ENCODE assay signal across 12 cellular contexts in genomic region chr9:38263534-38263933, GRCh38.
DNase-seq lines count a peak whose midpoint lies in the region; ATAC-seq and TF ChIP-seq lines count a peak whose summit lies in the region.
"Had no signal": no experiment of that assay in that cellular context is flagged by ENCODE, and none has a peak within 500 bp of the region (broad histone marks: within the 10 kb centered on the region; RNA-seq: fewer than 3 reads in every experiment).

No MANE protein-coding gene starts in this region.

- TF ChIP-seq CTCF in right atrium auricular region (IDR thresholded peaks at IDR 0.05) (no peak), OCI-LY7 (conservative IDR thresholded peaks at IDR 0.05; ENCODE audit: low read length) (peak; percentile 72), fibroblast of lung (conservative IDR thresholded peaks at IDR 0.05 in 1 of 2, IDR thresholded peaks at IDR 0.05 in 1 of 2; ENCODE audit: low read depth in 1 of 2, low read length in 2 of 2) (peak in 1 of 2 donors; percentile 24)

- H3K79me2 ChIP-seq in OCI-LY7 (ENCODE audit: insufficient read depth, low read depth, low read length) (no peaks in the 10 kb centered on the region), fibroblast of lung (ENCODE audit: control insufficient read depth, insufficient read depth, low read length) (no peaks in the 10 kb centered on the region)

- no peak overlapping the region for H3K4me3 Mint-ChIP-seq in activated CD8-positive, alpha-beta T cell treated with anti-CD3 and anti-CD28 coated beads, Interleukin-2, amount 10 ng/mL, durations not matched to agents 7 days and 5 days
- H3K4me3 Mint-ChIP-seq: activated naive CD8-positive, alpha-beta T cell had no signal

- H3K4me1 Mint-ChIP-seq in activated CD8-positive, alpha-beta T cell treated with anti-CD3 and anti-CD28 coated beads, Interleukin-2, amount 10 ng/mL, durations not matched to agents 7 days and 5 days (ENCODE audit: low read depth), result no peaks in the 10 kb centered on the region

- H2AFZ ChIP-seq in OCI-LY7 (ENCODE audit: low read length), result no peak overlapping the region
- no peak overlapping the region for H2AFZ ChIP-seq in fibroblast of lung (ENCODE audit: low read length)

- H3K27ac Mint-ChIP-seq in activated CD8-positive, alpha-beta T cell treated with anti-CD3 and anti-CD28 coated beads, Interleukin-2, amount 10 ng/mL, durations not matched to agents 7 days and 5 days, result no peak overlapping the region
- H3K27ac Mint-ChIP-seq: activated naive CD8-positive, alpha-beta T cell had no signal

- H3K9me3 Mint-ChIP-seq in activated CD8-positive, alpha-beta T cell treated with anti-CD3 and anti-CD28 coated beads, Interleukin-2, amount 10 ng/mL, durations not matched to agents 7 days and 5 days (ENCODE audit: insufficient read depth), result peaks cover 22% of the 10 kb centered on the region

- H3K4me2 ChIP-seq in OCI-LY7 (ENCODE audit: low read length) (no peak overlapping the region), fibroblast of lung (ENCODE audit: extremely low read depth, insufficient read depth, low read length) (no peak overlapping the region)

- DNase-seq in right atrium auricular region (ENCODE audit: low spot score) (peak; percentile 21), left ventricle myocardium superior (no peak), OCI-LY7 (ENCODE audit: low spot score) (peak; percentile 26), fibroblast of lung (ENCODE audit: low read depth in 2 of 2) (peak; percentile 36 to 44), mucosa of gallbladder (ENCODE audit: low spot score) (no peak)
- no peak for DNase-seq in activated CD8-positive, alpha-beta T cell treated with anti-CD3 and anti-CD28 coated beads, Interleukin-2, amount 10 ng/mL, durations not matched to agents 7 days and 5 days
- DNase-seq: small intestine, T1000 had no signal

- H3K36me3 Mint-ChIP-seq in activated CD8-positive, alpha-beta T cell treated with anti-CD3 and anti-CD28 coated beads, Interleukin-2, amount 10 ng/mL, durations not matched to agents 7 days and 5 days (ENCODE audit: low read depth), result no peaks in the 10 kb centered on the region

- no TSS peak for BruUV-seq in OCI-LY7 (replicated peaks; lab: Mats Ljungman, UMichigan)

- H3K9me2 ChIP-seq in OCI-LY7 (ENCODE audit: insufficient read depth, low read length), result no peaks in the 10 kb centered on the region

- H3K36me3 ChIP-seq in right atrium auricular region (no peaks in the 10 kb centered on the region), OCI-LY7 (ENCODE audit: insufficient read depth, low read length) (no peaks in the 10 kb centered on the region), fibroblast of lung (ENCODE audit: control insufficient read depth, insufficient read depth, low read length) (no peaks in the 10 kb centered on the region)
- H3K36me3 ChIP-seq: thoracic aorta had no signal

- H3K4me1 ChIP-seq in right atrium auricular region (no peaks in the 10 kb centered on the region), OCI-LY7 (ENCODE audit: insufficient read depth, low read length, poor library complexity, severe bottlenecking) (no peaks in the 10 kb centered on the region), fibroblast of lung (ENCODE audit: control insufficient read depth, extremely low read depth, insufficient read depth, low read length) (no peaks in the 10 kb centered on the region)

- H3K27me3 ChIP-seq in right atrium auricular region (no peaks in the 10 kb centered on the region), fibroblast of lung (ENCODE audit: control insufficient read depth, insufficient read depth, low read length) (no peaks in the 10 kb centered on the region)

- POLR2A ChIA-PET in OCI-LY7 (lab: Charles Lee), result no interaction called here
- POLR2A ChIA-PET in activated CD8-positive, alpha-beta T cell treated with anti-CD3 and anti-CD28 coated beads, Interleukin-2, amount 10 ng/mL, durations not matched to agents 7 days and 5 days (lab: Charles Lee), result no interaction called here

- H3K27ac ChIP-seq in right atrium auricular region (no peak overlapping the region), OCI-LY7 (ENCODE audit: low read depth, low read length, poor library complexity, severe bottlenecking) (no peak overlapping the region), fibroblast of lung (ENCODE audit: insufficient read depth, low read length) (no peak overlapping the region)
- H3K27ac ChIP-seq: thoracic aorta had no signal

- ATAC-seq in left ventricle myocardium superior, result no peak
- ATAC-seq in activated CD8-positive, alpha-beta T cell treated with anti-CD3 and anti-CD28 coated beads, Interleukin-2, amount 10 ng/mL, durations not matched to agents 7 days and 5 days, result no peak
- ATAC-seq in GM21619 (IDR thresholded peaks at IDR 0.05; ENCODE audit: unreplicated experiment), result no peak
- ATAC-seq in GM18907 (IDR thresholded peaks at IDR 0.05; ENCODE audit: unreplicated experiment), result no peak

- H4K20me1 ChIP-seq in OCI-LY7 (ENCODE audit: insufficient read depth, low read length) (no peaks in the 10 kb centered on the region), fibroblast of lung (ENCODE audit: control insufficient read depth, extremely low read depth, insufficient read depth, low read length) (no peaks in the 10 kb centered on the region)

- CTCF ChIA-PET in OCI-LY7 (lab: Charles Lee; ENCODE audit: unreplicated experiment), result no interaction called here
- CTCF ChIA-PET in activated CD8-positive, alpha-beta T cell treated with anti-CD3 and anti-CD28 coated beads, Interleukin-2, amount 10 ng/mL, durations not matched to agents 7 days and 5 days (lab: Charles Lee), result interaction anchor here (1.5 to 2.5 kb wide), 2 partner anchors 176 to 350 kb away, joined by 4 to 10 read pairs; no protein-coding TSS in a partner anchor

- no peak overlapping the region for H3K9ac ChIP-seq in fibroblast of lung (ENCODE audit: insufficient read depth, low read length)

- intact Hi-C loops in left ventricle myocardium superior (cut with micrococcal nuclease) (no loop called here), OCI-LY7 (cut with micrococcal nuclease; ENCODE audit: unreplicated experiment) (loop anchor here (1.0 to 10.0 kb wide), 2 partner anchors 175 to 349 kb away; no protein-coding TSS in a partner anchor)

- H3K9me3 ChIP-seq in right atrium auricular region (peaks cover 0 to 32% of the 10 kb centered on the region in 2 donors), OCI-LY7 (ENCODE audit: low read length) (no peaks in the 10 kb centered on the region), fibroblast of lung (ENCODE audit: control insufficient read depth, insufficient read depth, low read depth, low read length) (no peaks in the 10 kb centered on the region)

- H3K4me3 ChIP-seq in right atrium auricular region (no peak overlapping the region), OCI-LY7 (ENCODE audit: low read depth, low read length, poor library complexity, severe bottlenecking) (no peak overlapping the region), fibroblast of lung (replicated peaks in 1 of 4; ENCODE audit: control extremely low read depth in 1 of 4, insufficient read depth in 1 of 4, low read depth in 3 of 4, low read length in 4 of 4) (no peak overlapping the region)
- H3K4me3 ChIP-seq: thoracic aorta had no signal

- H3K27me3 Mint-ChIP-seq in activated CD8-positive, alpha-beta T cell treated with anti-CD3 and anti-CD28 coated beads, Interleukin-2, amount 10 ng/mL, durations not matched to agents 7 days and 5 days (ENCODE audit: low read depth), result peaks cover 14% of the 10 kb centered on the region

Comparison
In these comparisons a context has a peak if more than half of its experiments do, and no peak if none do; other contexts are left out.
1. DNase-seq: peak in right atrium auricular region (single experiment), OCI-LY7 (single experiment) and fibroblast of lung (2 of 2); none in left ventricle myocardium superior (single experiment), activated CD8-positive, alpha-beta T cell treated with anti-CD3 and anti-CD28 coated beads, Interleukin-2, amount 10 ng/mL, durations not matched to agents 7 days and 5 days (single experiment) and mucosa of gallbladder (single experiment).